ENCODE assay signal across 8 cellular contexts in the genomic region with DNA sequence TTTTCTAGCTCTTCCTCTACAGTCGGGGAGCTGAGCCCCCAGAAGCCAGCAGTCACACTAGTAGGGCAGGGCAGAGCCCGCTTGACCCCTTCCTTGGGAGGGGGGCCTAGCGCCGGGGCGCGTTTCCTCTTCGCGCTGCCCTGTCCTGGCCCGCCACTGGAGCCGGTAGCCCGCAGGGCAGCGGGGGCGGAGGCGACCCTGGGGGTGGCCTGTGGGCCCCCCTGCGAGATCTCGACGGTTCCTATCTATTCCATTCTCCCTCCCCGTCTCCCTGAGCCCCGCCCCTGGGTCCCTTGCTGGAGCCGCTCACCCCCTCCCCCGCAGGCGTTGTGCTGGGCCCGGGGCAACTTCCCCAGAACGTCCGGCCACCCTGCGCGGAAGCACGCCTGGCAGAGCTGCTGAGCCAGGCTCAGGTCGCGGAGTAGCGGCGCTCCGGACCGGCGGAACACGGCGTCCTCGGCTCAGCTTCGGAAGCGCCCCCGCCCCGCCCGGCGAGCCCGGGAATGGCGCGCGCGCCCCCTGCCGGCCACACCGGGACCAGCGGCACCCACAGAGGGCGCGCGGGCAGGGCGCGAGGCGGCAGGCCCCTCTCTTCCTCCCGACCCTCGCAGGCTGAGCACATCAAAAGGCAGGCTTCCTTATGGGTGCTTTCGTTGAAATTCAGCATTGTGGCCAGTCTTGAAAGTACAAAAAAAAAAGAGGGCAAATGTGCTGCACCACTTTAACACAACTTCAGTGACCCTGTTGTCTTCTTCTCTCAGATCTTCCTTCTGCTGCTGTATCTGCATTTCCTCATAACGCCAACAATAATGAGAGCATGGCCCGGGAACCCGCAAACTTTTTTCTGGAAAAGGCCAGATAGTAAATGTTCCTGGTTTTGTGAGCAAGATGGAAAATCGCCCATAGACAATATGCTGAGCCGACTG.
DNase-seq lines count a peak whose midpoint lies in the region; ATAC-seq, FAIRE-seq and TF ChIP-seq lines count a peak whose summit lies in the region.

No MANE protein-coding gene starts in this region.

- H3K36me3 ChIP-seq in HEK293 (ENCODE audit: control insufficient read depth in 2 of 2, insufficient read depth in 1 of 2, low read length in 2 of 2) (no peaks in the 10 kb centered on the region), HepG2 (replicated peaks in 1 of 2; ENCODE audit: control insufficient read depth in 1 of 2, insufficient read depth in 2 of 2, low read length in 2 of 2) (no peaks in the 10 kb centered on the region)

- in situ Hi-C loops in HepG2 (cut with HindIII; ENCODE audit: extremely low pct_ligation_motif_present, low pct_unique_long_range_greater_than_20kb): loop anchor here (25.0 kb wide), 1 partner anchor 858 kb away; no protein-coding TSS in a partner anchor

- peak overlapping the region; percentile 55; the same call in 1 of the 2 replicates for H3K9ac ChIP-seq in HepG2 (ENCODE audit: insufficient read depth, low read depth, low read length)

- H4K20me1 ChIP-seq in HepG2 (ENCODE audit: insufficient read depth, low read length): no peaks in the 10 kb centered on the region

- DNase-seq in NCI-H2029 (lab: John Stamatoyannopoulos, UW): peak; percentile 63
- DNase-seq in NCI-H2029 treated with DMSO at 0.1 percent for 48 hours (lab: John Stamatoyannopoulos, UW): no peak
- peak; percentile 68 for DNase-seq in MV-4-11 (lab: John Stamatoyannopoulos, UW)
- peak; percentile 20 for DNase-seq in HepG2 (ENCODE audit: low spot score)
- DNase-seq in stimulated activated CD4-positive, alpha-beta T cell treated with anti-CD3 and anti-CD28 coated beads, Interleukin-2, amount 100 ng/mL, for 48 hours: peak; percentile 33 to 58

- ATAC-seq in HepG2: peak; percentile 95

- POLR2A ChIA-PET in HEK293 (lab: Yijun Ruan, JAX) (no interaction called here), HepG2 (lab: Yijun Ruan, JAX) (no interaction called here)

- H3K4me1 ChIP-seq in HEK293 (ENCODE audit: control insufficient read depth, insufficient read depth, low read length) (no peaks in the 10 kb centered on the region), HepG2 (ENCODE audit: insufficient read depth, low read length) (peaks cover 15% of the 10 kb centered on the region; the same call in 1 of the 2 replicates)

- peak overlapping the region; percentile 33 for H2AFZ ChIP-seq in HepG2 (ENCODE audit: low read length)

- peak overlapping the region; percentile 93 for H3K4me2 ChIP-seq in HepG2 (ENCODE audit: low read depth, low read length)

- peak overlapping the region; percentile 51 for H3K27ac Mint-ChIP-seq in dendritic cell treated with granulocyte-macrophage colony-stimulating factor and Interleukin-4, amounts not matched to agents 40 ng/mL and 50 ng/mL, for 4 days

- H3K27me3 Mint-ChIP-seq in dendritic cell treated with granulocyte-macrophage colony-stimulating factor and Interleukin-4, amounts not matched to agents 40 ng/mL and 50 ng/mL, for 4 days: peaks cover 15% of the 10 kb centered on the region

- TF ChIP-seq RAD21 in HepG2 (CRISPR knock-in tag; IDR thresholded peaks at IDR 0.05): peak; percentile 77

- FAIRE-seq in HepG2 (lab: Jason Lieb, UNC): no peak

- H3K27me3 ChIP-seq in HepG2 (ENCODE audit: control insufficient read depth in 1 of 2, insufficient read depth in 2 of 2, low read length in 2 of 2): peaks cover 0 to 30% of the 10 kb centered on the region in 2 experiments

- BruUV-seq in HepG2 (replicated peaks; lab: Mats Ljungman, UMichigan): no TSS peak

- no peaks in the 10 kb centered on the region for H3K9me3 Mint-ChIP-seq in dendritic cell treated with granulocyte-macrophage colony-stimulating factor and Interleukin-4, amounts not matched to agents 40 ng/mL and 50 ng/mL, for 4 days

- TF ChIP-seq CTCF in HEK293 (tag by site-specific recombination; IDR thresholded peaks at IDR 0.05) (peak; percentile 39; the same call in 1 of the 2 replicates), WI38 (IDR thresholded peaks at IDR 0.05; ENCODE audit: low read depth, low read length) (peak; percentile 59), HepG2 (CRISPR knock-in tag; IDR thresholded peaks at IDR 0.05) (peak; percentile 74)

- H3K27ac ChIP-seq in HEK293 (ENCODE audit: extremely low read depth, low read depth, low read length) (peak overlapping the region; percentile 42; the same call in 1 of the 2 replicates), HepG2 (ENCODE audit: extremely low read length, insufficient read depth, low read length) (no peak overlapping the region)

- CTCF ChIA-PET in HEK293 (lab: Yijun Ruan, JAX): interaction anchor here (0.5 to 3.7 kb wide), 14 partner anchors 12 to 940 kb away, joined by 3 to 23 read pairs (median 4); no protein-coding TSS in a partner anchor
- CTCF ChIA-PET in HepG2 (lab: Yijun Ruan, JAX; ENCODE audit: low intra/inter-chr PET ratio, low total read pairs): no interaction called here

- 7% methylated on average over 12 of the region's 66 CpGs for WGBS in HepG2 (ENCODE audit: low lambda C conversion rate)

- intact Hi-C loops in dendritic cell treated with granulocyte-macrophage colony-stimulating factor and Interleukin-4, amounts not matched to agents 40 ng/mL and 50 ng/mL, for 4 days (cut with micrococcal nuclease): loop anchor here (5.0 kb wide), 1 partner anchor 1048 kb away; no protein-coding TSS in a partner anchor
- intact Hi-C loops in HepG2 (cut with micrococcal nuclease; ENCODE audit: unreplicated experiment): no loop called here

- TF ChIP-seq EP300 in HepG2 (IDR thresholded peaks at IDR 0.05; ENCODE audit: low read depth in 2 of 2, low read length in 2 of 2) (no peak), HepG2 (CRISPR knock-in tag; IDR thresholded peaks at IDR 0.05; ENCODE audit: borderline replicate concordance) (no peak)

- H3K4me1 Mint-ChIP-seq in dendritic cell treated with granulocyte-macrophage colony-stimulating factor and Interleukin-4, amounts not matched to agents 40 ng/mL and 50 ng/mL, for 4 days (ENCODE audit: low read depth): peaks cover 21% of the 10 kb centered on the region

- H3K4me3 Mint-ChIP-seq in dendritic cell treated with granulocyte-macrophage colony-stimulating factor and Interleukin-4, amounts not matched to agents 40 ng/mL and 50 ng/mL, for 4 days: peak overlapping the region; percentile 74

- H3K36me3 Mint-ChIP-seq in dendritic cell treated with granulocyte-macrophage colony-stimulating factor and Interleukin-4, amounts not matched to agents 40 ng/mL and 50 ng/mL, for 4 days (ENCODE audit: low read depth): no peaks in the 10 kb centered on the region

- no peaks in the 10 kb centered on the region for H3K9me3 ChIP-seq in HEK293 (ENCODE audit: control insufficient read depth, insufficient read depth, low read depth, low read length)
- no peaks in the 10 kb centered on the region for H3K9me3 ChIP-seq in HepG2 (ENCODE audit: low read length)

- peak overlapping the region; percentile 67 for H3K4me3 ChIP-seq in HEK293 (ENCODE audit: low read depth, low read length)
- peak overlapping the region; percentile 65 for H3K4me3 ChIP-seq in WI38 (ENCODE audit: low read depth, low read length)
- H3K4me3 ChIP-seq in HepG2 (replicated peaks in 1 of 3; ENCODE audit: insufficient read depth in 1 of 3, low read depth in 2 of 3, low read length in 3 of 3): peak overlapping the region; percentile 51 to 73 (median 58)

- no peaks in the 10 kb centered on the region for H3K79me2 ChIP-seq in HepG2 (ENCODE audit: insufficient read depth, low read length)

- TF ChIP-seq POLR2A in HepG2 (IDR thresholded peaks at IDR 0.05; ENCODE audit: insufficient read depth in 1 of 2, low read depth in 2 of 2, low read length in 2 of 2): no peak

TF ChIP-seq in HEK293, 187 proteins besides CTCF, POLR2A, EP300 and RAD21 (continues in another document):
- TF ChIP-seq ZNF510 (tag by site-specific recombination; IDR thresholded peaks at IDR 0.05; ENCODE audit: insufficient replicate concordance): no peak
- no peak for TF ChIP-seq MZF1 (tag by site-specific recombination; IDR thresholded peaks at IDR 0.05; ENCODE audit: borderline replicate concordance)
- no peak for TF ChIP-seq FEZF1 (tag by site-specific recombination; IDR thresholded peaks at IDR 0.05)
- TF ChIP-seq ZNF76 (tag by site-specific recombination; IDR thresholded peaks at IDR 0.05; ENCODE audit: borderline replicate concordance, low read depth): no peak
- TF ChIP-seq ZNF266 (tag by site-specific recombination; IDR thresholded peaks at IDR 0.05; ENCODE audit: low read depth): no peak
- TF ChIP-seq WT1 (tag by site-specific recombination; IDR thresholded peaks at IDR 0.05): no peak
- TF ChIP-seq ZNF114 (tag by site-specific recombination; IDR thresholded peaks at IDR 0.05): no peak
- TF ChIP-seq SALL2 (tag by site-specific recombination; IDR thresholded peaks at IDR 0.05; ENCODE audit: borderline replicate concordance): no peak
- no peak for TF ChIP-seq ZNF221 (tag by site-specific recombination; IDR thresholded peaks at IDR 0.05; ENCODE audit: borderline replicate concordance)
- TF ChIP-seq GLI4 (tag by site-specific recombination; IDR thresholded peaks at IDR 0.05): no peak
- no peak for TF ChIP-seq ZBTB48 (tag by site-specific recombination; IDR thresholded peaks at IDR 0.05)
- no peak for TF ChIP-seq ZNF174 (tag by site-specific recombination; IDR thresholded peaks at IDR 0.05)
- TF ChIP-seq ZNF629 (tag by site-specific recombination; IDR thresholded peaks at IDR 0.05): no peak

TF ChIP-seq in HepG2, 621 proteins besides CTCF, POLR2A, EP300 and RAD21 (continues in another document):
- no peak for TF ChIP-seq CEBPB (IDR thresholded peaks at IDR 0.05; ENCODE audit: borderline replicate concordance, low read depth, low read length)
- TF ChIP-seq POGZ (CRISPR knock-in tag; IDR thresholded peaks at IDR 0.05): no peak
- peak; percentile 57; the same call in 1 of the 2 replicates for TF ChIP-seq KDM2A (CRISPR knock-in tag; IDR thresholded peaks at IDR 0.05; ENCODE audit: borderline replicate concordance, low read depth)
- TF ChIP-seq ZNF781 (CRISPR knock-in tag; IDR thresholded peaks at IDR 0.05; ENCODE audit: borderline replicate concordance, not compliant biosample characterization): no peak
